ENCODE assay signal across 1 cellular context in genomic region chr16:23848958-23849357, GRCh38.
TF ChIP-seq lines count a peak whose summit lies in the region.

No MANE protein-coding gene starts in this region.

TF ChIP-seq in HEK293T, 16 proteins besides CTCF, POLR2A, EP300 and RAD21 (continued from another document):
- TF ChIP-seq TARDBP (IDR thresholded peaks at IDR 0.05) (no peak), SP1 (IDR thresholded peaks at IDR 0.05) (no peak), ARNT (IDR thresholded peaks at IDR 0.05) (no peak), FOXM1 (IDR thresholded peaks at IDR 0.05; ENCODE audit: borderline replicate concordance) (no peak), NFRKB (IDR thresholded peaks at IDR 0.05) (no peak), L3MBTL2 (conservative IDR thresholded peaks at IDR 0.05) (no peak), HDGF (IDR thresholded peaks at IDR 0.05; ENCODE audit: borderline replicate concordance) (no peak), BHLHE40 (IDR thresholded peaks at IDR 0.05; ENCODE audit: borderline replicate concordance) (no peak)
